ENCODE assay signal across 7 cellular contexts in the genomic region with DNA sequence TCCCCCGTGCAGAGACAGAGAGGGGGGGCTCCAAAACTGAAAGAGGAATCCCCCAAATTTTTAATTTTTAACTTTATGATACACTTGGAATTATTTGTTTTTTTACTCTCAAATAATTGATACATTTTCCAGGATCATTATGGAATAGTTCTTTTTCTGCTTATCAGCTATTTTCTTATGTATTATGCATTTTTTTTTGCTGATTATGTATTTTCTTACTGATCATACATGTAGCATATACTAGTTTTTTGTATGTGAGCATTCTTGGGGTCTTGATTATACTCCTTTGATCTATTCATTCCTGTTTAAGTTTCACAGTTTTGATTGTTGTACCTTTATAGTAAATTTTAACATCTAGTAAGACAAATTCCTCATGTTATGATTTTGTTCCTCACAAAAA.
"Had no signal": no experiment of that assay in that cellular context is flagged by ENCODE, and none has a peak within 500 bp of the region (broad histone marks: within the 10 kb centered on the region; RNA-seq: fewer than 3 reads in every experiment).

No MANE protein-coding gene starts in this region.

- H3K4me3 Mint-ChIP-seq: GM23338, H9 had no signal

- H3K4me1 Mint-ChIP-seq: GM23338, H9 had no signal

- H2AFZ ChIP-seq: GM23338 had no signal

- H3K9me3 Mint-ChIP-seq: GM23338, H9 had no signal

- FAIRE-seq: H1, H54, HTR-8/SVneo had no signal

- H3K27ac Mint-ChIP-seq: GM23338, H9 had no signal

- ATAC-seq: GM23338 had no signal

- H3K4me3 ChIP-seq: GM23338 had no signal

- H3K4me2 ChIP-seq: GM23338 had no signal

- DNase-seq: H9, HCEC 1CT, KBM-7 had no signal
